In the genomic region with DNA sequence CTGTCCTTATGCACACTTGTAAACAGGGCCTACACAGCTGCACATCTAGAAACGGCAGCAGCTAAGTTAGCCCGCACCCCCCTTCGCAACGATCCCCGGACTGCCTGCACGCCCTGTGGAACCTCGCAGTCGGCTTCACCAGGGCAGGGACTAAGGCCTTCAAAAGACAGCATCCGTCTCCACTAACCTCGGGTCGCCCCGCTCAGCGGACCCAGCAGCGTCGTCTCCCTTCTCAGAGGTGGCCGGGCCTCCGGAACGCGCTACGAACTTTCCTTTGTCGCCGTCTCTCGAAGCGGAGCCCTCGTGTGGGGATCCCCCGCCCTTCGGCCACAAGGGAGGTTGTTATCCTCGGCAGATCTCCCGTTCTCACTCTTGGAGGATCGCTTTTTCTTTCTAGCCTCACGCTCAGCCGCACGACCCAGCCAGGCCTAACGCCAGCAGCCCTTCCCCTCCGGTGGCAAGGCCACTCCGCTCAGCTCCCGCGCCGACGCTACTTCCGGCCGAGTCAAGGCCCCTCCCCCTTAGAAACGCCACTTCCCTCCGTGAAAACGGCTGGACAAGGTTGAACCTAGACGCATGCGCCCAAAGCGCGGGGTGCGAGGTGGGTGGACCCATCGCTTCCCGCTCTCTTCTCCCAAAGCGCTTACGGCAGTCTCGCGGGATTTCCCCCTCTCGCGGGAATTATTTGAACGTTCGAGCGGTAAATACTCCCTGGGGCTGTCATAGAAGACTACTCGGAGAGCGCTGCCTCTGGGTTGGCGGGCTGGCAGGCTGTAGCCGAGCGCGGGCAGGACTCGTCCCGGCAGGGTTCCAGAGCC, we compare ENCODE assay signal across 8 cellular contexts. TPM values are rescaled to one million over a fixed set of nuclear protein-coding genes. Genes with fewer than 3 reads are reported as not detected.
A peak's percentile ranks its signal among the peaks of the same experiment; 100 is the strongest.
DNase-seq lines count a peak whose midpoint lies in the region; ATAC-seq, FAIRE-seq and TF ChIP-seq lines count a peak whose summit lies in the region.

Gene DCAF16, minus strand, starts transcription at position 498 of the 818 bp plus-strand sequence. CDS start 6,616 bp downstream, outside the sequence.
Gene NCAPG, plus strand, starts transcription at position 720 of the 818 bp plus-strand sequence. CDS start 99 bp downstream, outside the sequence.

- no peaks in the 10 kb centered on the region for H3K9me1 ChIP-seq in keratinocyte (ENCODE audit: control insufficient read depth, extremely low read depth, insufficient read depth, low read length)

- peak within 1 kb of the TSS; percentile 99 for H3K27ac Mint-ChIP-seq in chondrocyte (ENCODE audit: unreplicated experiment)

- H3K4me3 ChIP-seq in keratinocyte (ENCODE audit: control insufficient read depth in 2 of 3, extremely low read depth in 1 of 3, insufficient read depth in 2 of 3, low read depth in 1 of 3, low read length in 3 of 3), result peak within 1 kb of the TSS; percentile 83 to 95 (median 90)

- peak; percentile 94 for TF ChIP-seq POLR2A in GM19193 (IDR thresholded peaks at IDR 0.05; ENCODE audit: extremely low read depth, insufficient read depth, insufficient read length)

- peaks cover 63% of the 10 kb centered on the region for H3K4me1 Mint-ChIP-seq in chondrocyte (ENCODE audit: low read depth)

- DNase-seq in AML-193 (lab: John Stamatoyannopoulos, UW) (peak; percentile 96), NCI-H510A treated with DMSO at 0.1 percent for 48 hours (lab: John Stamatoyannopoulos, UW) (peak; percentile 91), chondrocyte (ENCODE audit: low spot score) (peak; percentile 100), keratinocyte (ENCODE audit: low read depth, low spot score) (peak; percentile 87)
- peak; percentile 99 for DNase-seq in activated CD4-positive, alpha-beta T cell treated with anti-CD3 and anti-CD28 coated beads for 24 hours (ENCODE audit: low read depth in 2 of 2)
- DNase-seq in stimulated activated CD4-positive, alpha-beta T cell treated with anti-CD3 and anti-CD28 coated beads, Interleukin-15, amount 100 ng/mL, for 1 hour (ENCODE audit: low read depth in 1 of 2, low spot score in 1 of 2), result peak; percentile 96 to 97

- peaks cover 91% of the 10 kb centered on the region for H3K79me2 ChIP-seq in keratinocyte (ENCODE audit: control insufficient read depth, insufficient read depth, low read length)

- H3K27ac ChIP-seq in keratinocyte (ENCODE audit: control insufficient read depth, insufficient read depth, low read length), result peak within 1 kb of the TSS; percentile 92

- H3K27me3 Mint-ChIP-seq in chondrocyte (ENCODE audit: low read depth), result no peaks in the 10 kb centered on the region

- no peaks in the 10 kb centered on the region for H3K36me3 Mint-ChIP-seq in chondrocyte (ENCODE audit: low read depth)

- H3K4me2 ChIP-seq in keratinocyte (ENCODE audit: control insufficient read depth, extremely low read depth, insufficient read depth, low read depth, low read length), result peak within 1 kb of the TSS; percentile 95

- peak; percentile 91 for FAIRE-seq in keratinocyte (lab: Jason Lieb, UNC)

- no peaks in the 10 kb centered on the region for H4K20me1 ChIP-seq in keratinocyte (ENCODE audit: control insufficient read depth, extremely low read depth, insufficient read depth, low read length)

- peaks cover 0 to 9% of the 10 kb centered on the region in 2 experiments for H3K36me3 ChIP-seq in keratinocyte (ENCODE audit: control insufficient read depth in 2 of 2, extremely low read depth in 1 of 2, insufficient read depth in 2 of 2, low read length in 2 of 2)

- peaks cover 17% of the 10 kb centered on the region for H3K4me1 ChIP-seq in keratinocyte (ENCODE audit: control insufficient read depth, extremely low read depth, insufficient read depth, low read length)

- H2AFZ ChIP-seq in keratinocyte (ENCODE audit: control insufficient read depth, low read length), result peak within 1 kb of the TSS; percentile 96

- H3K9ac ChIP-seq in keratinocyte (ENCODE audit: control insufficient read depth, extremely low read depth, insufficient read depth, low read length), result peak within 1 kb of the TSS; percentile 93

- peak within 1 kb of the TSS; percentile 94 for H3K4me3 Mint-ChIP-seq in chondrocyte (ENCODE audit: unreplicated experiment)

- no peaks in the 10 kb centered on the region for H3K27me3 ChIP-seq in keratinocyte (ENCODE audit: control insufficient read depth, extremely low read depth, insufficient read depth, low read length)

- ATAC-seq in HG03439 (IDR thresholded peaks at IDR 0.05; ENCODE audit: unreplicated experiment), result peak; percentile 89

- H3K9me3 Mint-ChIP-seq in chondrocyte (ENCODE audit: low read depth), result no peaks in the 10 kb centered on the region

- no peaks in the 10 kb centered on the region for H3K9me3 ChIP-seq in keratinocyte (ENCODE audit: control insufficient read depth, low read depth, low read length)

- TF ChIP-seq CTCF in chondrocyte (IDR thresholded peaks at IDR 0.05), result peak; percentile 6
- TF ChIP-seq CTCF in keratinocyte (optimal IDR thresholded peaks at IDR 0.05 in 1 of 3, IDR thresholded peaks at IDR 0.05 in 1 of 3, conservative IDR thresholded peaks at IDR 0.05 in 1 of 3; ENCODE audit: extremely low read depth in 1 of 3, insufficient read depth in 2 of 3, low read length in 3 of 3), result no peak

- dilution Hi-C loops in keratinocyte (cut with MboI; ENCODE audit: extremely low pct_ligation_motif_present, low sequenced_read_pairs), result no loop called here

RNA-seq across cellular contexts. Expression of gene DCAF16, which starts in this region (rescaled TPM):
- total RNA-seq in chondrocyte, result 21.7 to 30.8 TPM (median 24.5 TPM) in 3 replicates
- 13.0 to 16.2 TPM (median 13.8 TPM) in 3 replicates for polyA plus RNA-seq in keratinocyte
- polyA plus RNA-seq in keratinocyte (2011; ENCODE audit: low read depth), result 3.3 TPM
- polyA plus RNA-seq in keratinocyte (2011; cell fraction: cytosol; rRNA removed), result 8.6 and 12.1 TPM in 2 replicates
- polyA plus RNA-seq in keratinocyte (2011; cell fraction: nucleus; rRNA removed), result 22.8 and 23.3 TPM in 2 replicates
- 8.5 TPM in 2 replicates for polyA plus RNA-seq in keratinocyte (2012; ENCODE audit: low replicate concordance)
- polyA minus RNA-seq in keratinocyte, result 1.9 to 11.8 TPM (median 6.0 TPM) in 3 replicates
- polyA minus RNA-seq in keratinocyte (2011; cell fraction: cytosol; rRNA and poly(A)+ RNA removed), result 16.5 TPM
- polyA minus RNA-seq in keratinocyte (2011; cell fraction: nucleus; rRNA and poly(A)+ RNA removed), result 12.3 and 20.6 TPM in 2 replicates

RNA-seq across cellular contexts. Expression of gene NCAPG, which starts in this region (rescaled TPM):
- total RNA-seq in chondrocyte, result 6.4 to 9.1 TPM (median 6.5 TPM) in 3 replicates
- polyA plus RNA-seq in keratinocyte, result 1.8 to 18.0 TPM (median 8.8 TPM) in 3 replicates
- 1.1 TPM for polyA plus RNA-seq in keratinocyte (2011; ENCODE audit: low read depth)
- polyA plus RNA-seq in keratinocyte (2011; cell fraction: cytosol; rRNA removed), result 2.3 and 4.1 TPM in 2 replicates
- polyA plus RNA-seq in keratinocyte (2011; cell fraction: nucleus; rRNA removed), result 2.0 and 3.0 TPM in 2 replicates
- polyA plus RNA-seq in keratinocyte (2012; ENCODE audit: low replicate concordance), result 0.31 and 11.8 TPM in 2 replicates
- polyA minus RNA-seq in keratinocyte, result 1.3 to 12.4 TPM (median 4.1 TPM) in 3 replicates
- 7.5 TPM for polyA minus RNA-seq in keratinocyte (2011; cell fraction: cytosol; rRNA and poly(A)+ RNA removed)
- polyA minus RNA-seq in keratinocyte (2011; cell fraction: nucleus; rRNA and poly(A)+ RNA removed), result 1.4 and 2.9 TPM in 2 replicates

Comparison
In these comparisons a context has a peak if more than half of its experiments do, and no peak if none do; other contexts are left out.
1. Peak in every context shown above with its lines: DNase-seq, ATAC-seq, H3K4me3 ChIP-seq and H3K27ac ChIP-seq.